ENCODE assay signal across 11 cellular contexts in the genomic region with DNA sequence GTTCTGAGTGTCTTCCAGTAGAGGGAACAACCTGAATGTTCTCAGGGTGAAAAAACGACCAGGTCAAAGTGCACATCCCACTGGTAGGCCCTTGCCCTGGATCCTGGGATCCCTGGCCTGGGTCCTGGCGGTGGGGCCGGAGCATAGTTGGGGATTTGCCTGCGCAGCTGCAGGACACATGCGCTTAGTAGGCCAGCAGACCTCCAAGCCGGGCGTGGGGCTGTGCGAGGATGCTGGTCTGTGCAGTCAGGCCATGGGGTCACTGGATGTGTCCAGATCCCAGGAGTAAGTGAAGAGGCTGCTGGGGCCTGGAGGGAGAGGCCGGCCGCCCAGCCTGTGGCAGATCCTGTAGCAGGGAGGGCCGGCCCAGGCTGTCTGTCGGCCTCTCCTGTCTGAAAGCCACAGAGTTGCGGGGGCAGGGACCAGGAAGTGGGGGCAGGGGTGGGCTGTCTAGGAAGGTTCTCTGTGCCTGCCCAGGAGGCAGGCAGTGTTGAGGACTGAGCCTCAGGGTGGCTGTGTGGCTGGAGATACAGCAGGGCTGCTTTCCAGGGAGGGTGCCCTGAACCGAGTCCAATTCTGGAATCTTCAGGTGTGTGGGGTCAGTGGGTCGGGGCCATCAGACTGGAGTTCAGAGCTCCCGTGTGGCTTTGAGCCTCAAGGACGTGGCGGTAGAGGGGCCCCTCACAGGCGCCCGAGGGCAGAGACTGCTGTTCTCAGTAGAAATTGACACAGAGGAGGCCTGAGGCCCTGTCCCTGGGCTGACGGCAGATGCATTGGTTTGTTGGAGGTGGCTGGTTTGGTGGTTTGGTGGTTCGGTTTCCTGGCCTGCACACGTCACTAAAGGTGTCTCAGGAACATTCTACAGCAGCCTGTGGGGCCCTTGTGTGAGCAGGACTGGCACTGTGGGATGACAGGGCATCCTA. TPM values are rescaled to one million over a fixed set of nuclear protein-coding genes. Genes with fewer than 3 reads are reported as not detected.
DNase-seq lines count a peak whose midpoint lies in the region; ATAC-seq and TF ChIP-seq lines count a peak whose summit lies in the region.
"Had no signal": no experiment of that assay in that cellular context is flagged by ENCODE, and none has a peak within 500 bp of the region (broad histone marks: within the 10 kb centered on the region; RNA-seq: fewer than 3 reads in every experiment).

No MANE protein-coding gene starts in this region.

- H3K27ac Mint-ChIP-seq in T-cell (peak overlapping the region; percentile 97 to 98), nephron progenitor cell (peak overlapping the region; percentile 96)

- CTCF ChIA-PET in T-cell (lab: Charles Lee): interaction anchor here in 1 of 2 donors (0.6 kb wide), 1 partner anchor 744 kb away, joined by 3 read pairs; no protein-coding TSS in a partner anchor

- H3K4me3 ChIP-seq in BE2C (ENCODE audit: low read depth, low read length): no peak overlapping the region

- H3K4me1 Mint-ChIP-seq in T-cell (peaks cover 23 to 40% (median 28%) of the 10 kb centered on the region in 3 donors), nephron progenitor cell (peaks cover 42% of the 10 kb centered on the region)
- H3K4me1 Mint-ChIP-seq: brain had no signal

- no peaks in the 10 kb centered on the region for H3K9me3 Mint-ChIP-seq in T-cell
- H3K9me3 Mint-ChIP-seq in nephron progenitor cell: no peaks in the 10 kb centered on the region
- H3K9me3 Mint-ChIP-seq: brain had no signal

- DNase-seq in BE2C (peak; percentile 15), T-cell (peak; percentile 42 to 80 (median 63)), nephron progenitor cell (no peak), GM13977 (ENCODE audit: low spot score) (no peak), germinal center (ENCODE audit: low spot score) (no peak)
- peak; percentile 61 for DNase-seq in activated naive CD4-positive, alpha-beta T cell treated with Interleukin-2 at 50 U/mL for 16 hours
- DNase-seq: MV-4-11 had no signal

- TF ChIP-seq CTCF in BE2C (IDR thresholded peaks at IDR 0.05; ENCODE audit: low read depth, low read length): no peak
- TF ChIP-seq CTCF in nephron progenitor cell (IDR thresholded peaks at IDR 0.05): no peak
- TF ChIP-seq CTCF in GM13977 (IDR thresholded peaks at IDR 0.05; ENCODE audit: extremely low read depth, insufficient read depth, missing control alignments): no peak

- ATAC-seq in T-cell (replicated peaks in 1 of 4) (peak; percentile 80 to 95 (median 90)), HG03442 (IDR thresholded peaks at IDR 0.05; ENCODE audit: unreplicated experiment) (no peak), GM21381 (IDR thresholded peaks at IDR 0.05; ENCODE audit: unreplicated experiment) (no peak)

- in situ Hi-C loops in GM13977 (cut with MboI; ENCODE audit: low pct_unique_long_range_greater_than_20kb, low sequenced_read_pairs, unreplicated experiment): no loop called here

- H3K4me1 ChIP-seq in BE2C: peaks cover 18% of the 10 kb centered on the region

- H3K9me3 ChIP-seq in BE2C: no peaks in the 10 kb centered on the region

- POLR2A ChIA-PET in T-cell (lab: Charles Lee): interaction anchor here in 1 of 2 donors (0.6 kb wide), 1 partner anchor 60 kb away, joined by 6 read pairs; no protein-coding TSS in a partner anchor

- H3K4me3 Mint-ChIP-seq in T-cell (peak overlapping the region; percentile 43 to 67 (median 58)), nephron progenitor cell (no peak overlapping the region)
- H3K4me3 Mint-ChIP-seq: brain had no signal

- peaks cover 4% of the 10 kb centered on the region for H3K36me3 Mint-ChIP-seq in T-cell
- H3K36me3 Mint-ChIP-seq in nephron progenitor cell (ENCODE audit: low read depth): peaks cover 10% of the 10 kb centered on the region

- H3K27me3 ChIP-seq in BE2C: no peaks in the 10 kb centered on the region

- no peaks in the 10 kb centered on the region for H3K27me3 Mint-ChIP-seq in T-cell
- no peaks in the 10 kb centered on the region for H3K27me3 Mint-ChIP-seq in nephron progenitor cell (ENCODE audit: low read depth, poor library complexity)
- H3K27me3 Mint-ChIP-seq: brain had no signal

- peaks cover 16% of the 10 kb centered on the region for H3K36me3 ChIP-seq in BE2C

RNA-seq across cellular contexts. Expression of a gene that starts 17.2 kb away (rescaled TPM):
- 141 TPM for polyA plus RNA-seq in BE2C (2012; ENCODE audit: insufficient read depth, insufficient read length, low read depth)
- 10 to 100 TPM; 53.3 to 64.0 (median 62.2) TPM for total RNA-seq in T-cell

RNA-seq across cellular contexts. Expression of a gene that starts 51.5 kb away (rescaled TPM):
- 93.3 TPM for polyA plus RNA-seq in BE2C (2012; ENCODE audit: insufficient read depth, insufficient read length, low read depth)
- total RNA-seq in T-cell: 10 to 100 TPM; 63.1 to 76.8 (median 72.2) TPM

RNA-seq across cellular contexts. Expression of a gene that starts 57.9 kb away (rescaled TPM):
- polyA plus RNA-seq in BE2C (2012; ENCODE audit: insufficient read depth, insufficient read length, low read depth): 26.6 TPM
- 10 to 100 TPM; 24.2 to 37.1 (median 32.2) TPM for total RNA-seq in T-cell

RNA-seq across cellular contexts. Expression of a gene that starts 58.2 kb away (rescaled TPM):
- 0.57 TPM for polyA plus RNA-seq in BE2C (2012; ENCODE audit: insufficient read depth, insufficient read length, low read depth)
- total RNA-seq in T-cell: under 1 TPM in 4 of 5 donors, not detected in 1; 0.13 to 0.70 (median 0.34) TPM
- total RNA-seq: mononuclear cell had no signal

Comparison
In these comparisons a context has a peak if more than half of its experiments do, and no peak if none do; other contexts are left out.
1. DNase-seq: peak in BE2C (single experiment), T-cell (34 of 34) and activated naive CD4-positive, alpha-beta T cell treated with Interleukin-2 at 50 U/mL for 16 hours (single experiment); none in nephron progenitor cell (single experiment), GM13977 (single experiment) and germinal center (single experiment).
2. ATAC-seq: peak in T-cell (4 of 4); none in HG03442 (single experiment) and GM21381 (single experiment).